Comparison of ENCODE assay signal across 34 cellular contexts in genomic region chr3:11901286-11901875, GRCh38.
"Had no signal": no experiment of that assay in that cellular context is flagged by ENCODE, and none has a peak within 500 bp of the region (broad histone marks: within the 10 kb centered on the region; RNA-seq: fewer than 3 reads in every experiment).

No MANE protein-coding gene starts in this region.

- ATAC-seq: activated CD4-positive, alpha-beta T cell treated with anti-CD3 and anti-CD28 coated beads for 36 hours; activated CD4-positive, CD25-positive, alpha-beta regulatory T cell treated with anti-CD3 and anti-CD28 coated beads, Interleukin-2, amount 50 U/mL, for 24 hours; activated CD8-positive, alpha-beta memory T cell treated with anti-CD3 and anti-CD28 coated beads, Interleukin-2, amount 10 ng/mL, durations not matched to agents 7 days and 5 days; activated CD8-positive, alpha-beta T cell treated with anti-CD3 and anti-CD28 coated beads, Interleukin-2, amount 10 ng/mL, durations not matched to agents 7 days and 5 days; activated naive CD8-positive, alpha-beta T cell treated with anti-CD3 and anti-CD28 coated beads, Interleukin-2, amount 50 U/mL, for 24 hours; esophagus mucosa; T-helper 17 cell had no signal

- H3K27ac Mint-ChIP-seq: activated B cell treated with CpG ODN at 0.5 μM for 24 hours; activated CD4-positive, alpha-beta memory T cell treated with anti-CD3 and anti-CD28 coated beads for 36 hours; activated CD4-positive, alpha-beta T cell treated with anti-CD3 and anti-CD28 coated beads for 36 hours; activated CD4-positive, alpha-beta T cell treated with anti-CD3 and anti-CD28 coated beads, Interleukin-2, amount 10 ng/mL, durations not matched to agents 24 days and 14 days; activated CD8-positive, alpha-beta memory T cell treated with anti-CD3 and anti-CD28 coated beads, Interleukin-2, amount 10 ng/mL, durations not matched to agents 7 days and 5 days; activated CD8-positive, alpha-beta T cell treated with anti-CD3 and anti-CD28 coated beads, Interleukin-2, amount 10 ng/mL, durations not matched to agents 7 days and 5 days; activated naive CD4-positive, alpha-beta T cell treated with anti-CD3 and anti-CD28 coated beads for 36 hours; activated naive CD4-positive, alpha-beta T cell treated with anti-CD3 and anti-CD28 coated beads, Interleukin-2, amount 50 U/mL, for 24 hours; activated naive CD8-positive, alpha-beta T cell treated with anti-CD3 and anti-CD28 coated beads for 36 hours; activated naive CD8-positive, alpha-beta T cell treated with anti-CD3 and anti-CD28 coated beads, Interleukin-2, amount 50 U/mL, for 24 hours; activated T-helper 1 cell treated with anti-CD3 and anti-CD28 coated beads, Interleukin-12 subunit alpha, Interleukin-12 subunit beta, Interleukin-2, Interleukin-4 antibody, amounts not matched to agents 30 ng/mL and 10 ng/mL and 1 ng/mL, durations not matched to agents 14 hours and 24 hours and 36 hours; activated T-helper 2 cell treated with anti-CD3 and anti-CD28 coated beads, Interferon-gamma antibody, Interleukin-2, Interleukin-4, amounts not matched to agents 10 μg/mL and 5 μg/mL and 100 μg/mL, durations not matched to agents 14 hours and 24 hours and 36 hours; brain; endodermal cell; T-helper 17 cell; T-helper 2 cell treated with Interferon-gamma antibody and Interleukin-4, amounts not matched to agents 5 μg/mL and 100 μg/mL, for 36 hours had no signal

- H3K9me3 Mint-ChIP-seq: activated B cell treated with CpG ODN at 0.5 μM for 24 hours; activated CD4-positive, alpha-beta memory T cell treated with anti-CD3 and anti-CD28 coated beads for 36 hours; activated CD4-positive, alpha-beta T cell treated with anti-CD3 and anti-CD28 coated beads, Interleukin-2, amount 10 ng/mL, durations not matched to agents 24 days and 14 days; activated naive CD4-positive, alpha-beta T cell treated with anti-CD3 and anti-CD28 coated beads for 36 hours; activated naive CD4-positive, alpha-beta T cell treated with anti-CD3 and anti-CD28 coated beads, Interleukin-2, amount 50 U/mL, for 24 hours; activated naive CD8-positive, alpha-beta T cell treated with anti-CD3 and anti-CD28 coated beads for 36 hours; activated naive CD8-positive, alpha-beta T cell treated with anti-CD3 and anti-CD28 coated beads, Interleukin-2, amount 50 U/mL, for 24 hours; activated T-helper 1 cell treated with anti-CD3 and anti-CD28 coated beads, Interleukin-12 subunit alpha, Interleukin-12 subunit beta, Interleukin-2, Interleukin-4 antibody, amounts not matched to agents 30 ng/mL and 10 ng/mL and 1 ng/mL, durations not matched to agents 14 hours and 24 hours and 36 hours; activated T-helper 2 cell treated with anti-CD3 and anti-CD28 coated beads, Interferon-gamma antibody, Interleukin-2, Interleukin-4, amounts not matched to agents 10 μg/mL and 5 μg/mL and 100 μg/mL, durations not matched to agents 14 hours and 24 hours and 36 hours; endodermal cell; T-helper 2 cell treated with Interferon-gamma antibody and Interleukin-4, amounts not matched to agents 5 μg/mL and 100 μg/mL, for 36 hours had no signal

- H3K36me3 Mint-ChIP-seq: activated CD4-positive, alpha-beta memory T cell treated with anti-CD3 and anti-CD28 coated beads for 36 hours; activated CD8-positive, alpha-beta memory T cell treated with anti-CD3 and anti-CD28 coated beads, Interleukin-2, amount 10 ng/mL, durations not matched to agents 7 days and 5 days; activated naive CD4-positive, alpha-beta T cell treated with anti-CD3 and anti-CD28 coated beads, Interleukin-2, amount 50 U/mL, for 24 hours; activated naive CD8-positive, alpha-beta T cell treated with anti-CD3 and anti-CD28 coated beads for 36 hours; brain had no signal

- H3K9me3 ChIP-seq: adrenal gland, ascending aorta, breast epithelium, colonic mucosa had no signal

- H3K4me3 ChIP-seq: adrenal gland, ascending aorta, breast epithelium, cardiac muscle cell, colonic mucosa had no signal

- DNase-seq: activated B cell treated with CpG ODN at 0.5 μM for 24 hours; activated CD4-positive, alpha-beta memory T cell treated with anti-CD3 and anti-CD28 coated beads for 36 hours; activated CD4-positive, alpha-beta T cell treated with anti-CD3 and anti-CD28 coated beads for 36 hours; activated CD4-positive, alpha-beta T cell treated with anti-CD3 and anti-CD28 coated beads, Interleukin-2, amount 10 ng/mL, durations not matched to agents 24 days and 14 days; activated CD8-positive, alpha-beta memory T cell treated with anti-CD3 and anti-CD28 coated beads, Interleukin-2, amount 10 ng/mL, durations not matched to agents 7 days and 5 days; activated CD8-positive, alpha-beta memory T cell treated with anti-CD3 and anti-CD28 coated beads, Interleukin-2, amount 50 U/mL, for 4 hours; activated CD8-positive, alpha-beta T cell treated with anti-CD3 and anti-CD28 coated beads, Interleukin-2, amount 10 ng/mL, durations not matched to agents 7 days and 5 days; activated effector memory CD4-positive, alpha-beta T cell treated with anti-CD3 and anti-CD28 coated beads, Interleukin-2, amount 50 U/mL, for 16 hours; activated naive CD4-positive, alpha-beta T cell treated with anti-CD3 and anti-CD28 coated beads for 36 hours; activated naive CD8-positive, alpha-beta T cell treated with anti-CD3 and anti-CD28 coated beads for 36 hours; activated naive CD8-positive, alpha-beta T cell treated with anti-CD3 and anti-CD28 coated beads, Interleukin-2, amount 50 U/mL, for 24 hours; activated T-cell treated with anti-CD3 and anti-CD28 coated beads, Interleukin-2, amount 50 U/mL, for 1 hour; activated T-cell treated with anti-CD3 and anti-CD28 coated beads, Interleukin-2, amount 50 U/mL, for 48 hours; adrenal gland; central memory CD4-positive, alpha-beta T cell; cerebellar nuclear complex; colonic mucosa; effector memory CD4-positive, alpha-beta T cell; endodermal cell; foreskin fibroblast; T-helper 1 cell; T-helper 17 cell; T1000; WERI-Rb-1 had no signal

- H3K4me1 ChIP-seq: adrenal gland, ascending aorta, breast epithelium, colonic mucosa had no signal

- H3K27ac ChIP-seq: adrenal gland, ascending aorta, breast epithelium, cardiac muscle cell, colonic mucosa, WERI-Rb-1 had no signal

- H3K27me3 Mint-ChIP-seq: activated CD4-positive, alpha-beta memory T cell treated with anti-CD3 and anti-CD28 coated beads for 36 hours; activated CD4-positive, alpha-beta T cell treated with anti-CD3 and anti-CD28 coated beads for 36 hours; activated naive CD4-positive, alpha-beta T cell treated with anti-CD3 and anti-CD28 coated beads, Interleukin-2, amount 50 U/mL, for 24 hours; activated naive CD8-positive, alpha-beta T cell treated with anti-CD3 and anti-CD28 coated beads for 36 hours; activated naive CD8-positive, alpha-beta T cell treated with anti-CD3 and anti-CD28 coated beads, Interleukin-2, amount 50 U/mL, for 24 hours had no signal

- H3K4me1 Mint-ChIP-seq: activated B cell treated with CpG ODN at 0.5 μM for 24 hours; activated CD4-positive, alpha-beta T cell treated with anti-CD3 and anti-CD28 coated beads for 36 hours; activated CD4-positive, alpha-beta T cell treated with anti-CD3 and anti-CD28 coated beads, Interleukin-2, amount 10 ng/mL, durations not matched to agents 24 days and 14 days; activated CD8-positive, alpha-beta memory T cell treated with anti-CD3 and anti-CD28 coated beads, Interleukin-2, amount 10 ng/mL, durations not matched to agents 7 days and 5 days; activated naive CD4-positive, alpha-beta T cell treated with anti-CD3 and anti-CD28 coated beads, Interleukin-2, amount 50 U/mL, for 24 hours; activated naive CD8-positive, alpha-beta T cell treated with anti-CD3 and anti-CD28 coated beads for 36 hours; activated naive CD8-positive, alpha-beta T cell treated with anti-CD3 and anti-CD28 coated beads, Interleukin-2, amount 50 U/mL, for 24 hours; brain; endodermal cell; T-helper 17 cell had no signal

- H3K27me3 ChIP-seq: adrenal gland, ascending aorta, breast epithelium, cardiac muscle cell, colonic mucosa had no signal

- H3K36me3 ChIP-seq: adrenal gland, ascending aorta, breast epithelium, cardiac muscle cell, colonic mucosa, WERI-Rb-1 had no signal

- H3K4me3 Mint-ChIP-seq: activated B cell treated with CpG ODN at 0.5 μM for 24 hours; activated CD4-positive, alpha-beta memory T cell treated with anti-CD3 and anti-CD28 coated beads for 36 hours; activated CD4-positive, alpha-beta T cell treated with anti-CD3 and anti-CD28 coated beads for 36 hours; activated CD4-positive, alpha-beta T cell treated with anti-CD3 and anti-CD28 coated beads, Interleukin-2, amount 10 ng/mL, durations not matched to agents 24 days and 14 days; activated CD8-positive, alpha-beta memory T cell treated with anti-CD3 and anti-CD28 coated beads, Interleukin-2, amount 10 ng/mL, durations not matched to agents 7 days and 5 days; activated CD8-positive, alpha-beta T cell treated with anti-CD3 and anti-CD28 coated beads, Interleukin-2, amount 10 ng/mL, durations not matched to agents 7 days and 5 days; activated naive CD4-positive, alpha-beta T cell treated with anti-CD3 and anti-CD28 coated beads for 36 hours; activated naive CD4-positive, alpha-beta T cell treated with anti-CD3 and anti-CD28 coated beads, Interleukin-2, amount 50 U/mL, for 24 hours; activated naive CD8-positive, alpha-beta T cell treated with anti-CD3 and anti-CD28 coated beads for 36 hours; activated naive CD8-positive, alpha-beta T cell treated with anti-CD3 and anti-CD28 coated beads, Interleukin-2, amount 50 U/mL, for 24 hours; activated T-helper 1 cell treated with anti-CD3 and anti-CD28 coated beads, Interleukin-12 subunit alpha, Interleukin-12 subunit beta, Interleukin-2, Interleukin-4 antibody, amounts not matched to agents 30 ng/mL and 10 ng/mL and 1 ng/mL, durations not matched to agents 14 hours and 24 hours and 36 hours; brain; endodermal cell; T-helper 17 cell; T-helper 2 cell treated with Interferon-gamma antibody and Interleukin-4, amounts not matched to agents 5 μg/mL and 100 μg/mL, for 36 hours had no signal
